Comparison of ENCODE assay signal across 1 cellular context in the genomic region with DNA sequence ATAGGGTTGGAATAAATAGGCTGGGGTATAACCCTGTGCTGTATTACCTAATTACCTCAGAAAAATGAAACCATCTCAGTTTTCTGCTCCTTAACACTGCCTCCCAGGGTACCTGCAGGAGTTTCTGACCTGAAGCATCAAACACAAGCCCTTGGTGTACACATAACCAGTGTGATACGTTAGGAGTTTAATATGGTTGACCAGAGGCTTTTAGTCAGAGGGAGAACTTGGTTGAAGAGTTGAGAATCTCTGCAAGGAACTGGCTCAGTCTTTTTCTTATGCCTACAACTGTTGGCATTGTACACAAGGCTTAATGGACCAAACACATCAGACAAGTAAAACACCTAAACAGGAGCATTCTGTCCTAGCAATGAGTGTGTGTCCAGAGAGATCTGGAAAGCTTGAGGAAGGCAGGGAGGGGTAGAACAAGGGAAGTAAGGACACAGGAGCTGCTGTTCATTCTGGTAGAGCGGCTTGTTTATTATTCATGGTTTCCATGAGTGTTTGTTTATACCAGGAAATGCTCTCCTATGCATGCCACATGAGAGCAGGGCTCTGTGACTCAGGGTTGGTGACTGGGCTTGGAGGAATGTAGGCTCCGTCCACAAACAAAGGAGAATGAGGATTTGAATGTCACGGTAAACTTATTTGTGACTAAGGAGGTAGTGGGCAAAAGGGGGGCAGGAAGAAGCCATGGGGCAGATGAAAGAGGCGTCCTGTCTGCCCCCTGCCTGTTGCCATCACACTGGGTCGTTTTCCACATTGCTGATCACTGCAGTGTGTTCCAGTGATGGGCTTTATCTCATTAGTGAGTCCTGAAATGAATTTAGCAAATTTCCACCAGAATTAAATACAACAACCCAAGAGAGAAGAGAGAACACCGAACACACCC.
TF ChIP-seq lines count a peak whose summit lies in the region.

No MANE protein-coding gene starts in this region.

TF ChIP-seq in GM23338, 12 proteins besides CTCF, POLR2A, EP300 and RAD21 (continued from another document):
- TF ChIP-seq, protein P1, sequence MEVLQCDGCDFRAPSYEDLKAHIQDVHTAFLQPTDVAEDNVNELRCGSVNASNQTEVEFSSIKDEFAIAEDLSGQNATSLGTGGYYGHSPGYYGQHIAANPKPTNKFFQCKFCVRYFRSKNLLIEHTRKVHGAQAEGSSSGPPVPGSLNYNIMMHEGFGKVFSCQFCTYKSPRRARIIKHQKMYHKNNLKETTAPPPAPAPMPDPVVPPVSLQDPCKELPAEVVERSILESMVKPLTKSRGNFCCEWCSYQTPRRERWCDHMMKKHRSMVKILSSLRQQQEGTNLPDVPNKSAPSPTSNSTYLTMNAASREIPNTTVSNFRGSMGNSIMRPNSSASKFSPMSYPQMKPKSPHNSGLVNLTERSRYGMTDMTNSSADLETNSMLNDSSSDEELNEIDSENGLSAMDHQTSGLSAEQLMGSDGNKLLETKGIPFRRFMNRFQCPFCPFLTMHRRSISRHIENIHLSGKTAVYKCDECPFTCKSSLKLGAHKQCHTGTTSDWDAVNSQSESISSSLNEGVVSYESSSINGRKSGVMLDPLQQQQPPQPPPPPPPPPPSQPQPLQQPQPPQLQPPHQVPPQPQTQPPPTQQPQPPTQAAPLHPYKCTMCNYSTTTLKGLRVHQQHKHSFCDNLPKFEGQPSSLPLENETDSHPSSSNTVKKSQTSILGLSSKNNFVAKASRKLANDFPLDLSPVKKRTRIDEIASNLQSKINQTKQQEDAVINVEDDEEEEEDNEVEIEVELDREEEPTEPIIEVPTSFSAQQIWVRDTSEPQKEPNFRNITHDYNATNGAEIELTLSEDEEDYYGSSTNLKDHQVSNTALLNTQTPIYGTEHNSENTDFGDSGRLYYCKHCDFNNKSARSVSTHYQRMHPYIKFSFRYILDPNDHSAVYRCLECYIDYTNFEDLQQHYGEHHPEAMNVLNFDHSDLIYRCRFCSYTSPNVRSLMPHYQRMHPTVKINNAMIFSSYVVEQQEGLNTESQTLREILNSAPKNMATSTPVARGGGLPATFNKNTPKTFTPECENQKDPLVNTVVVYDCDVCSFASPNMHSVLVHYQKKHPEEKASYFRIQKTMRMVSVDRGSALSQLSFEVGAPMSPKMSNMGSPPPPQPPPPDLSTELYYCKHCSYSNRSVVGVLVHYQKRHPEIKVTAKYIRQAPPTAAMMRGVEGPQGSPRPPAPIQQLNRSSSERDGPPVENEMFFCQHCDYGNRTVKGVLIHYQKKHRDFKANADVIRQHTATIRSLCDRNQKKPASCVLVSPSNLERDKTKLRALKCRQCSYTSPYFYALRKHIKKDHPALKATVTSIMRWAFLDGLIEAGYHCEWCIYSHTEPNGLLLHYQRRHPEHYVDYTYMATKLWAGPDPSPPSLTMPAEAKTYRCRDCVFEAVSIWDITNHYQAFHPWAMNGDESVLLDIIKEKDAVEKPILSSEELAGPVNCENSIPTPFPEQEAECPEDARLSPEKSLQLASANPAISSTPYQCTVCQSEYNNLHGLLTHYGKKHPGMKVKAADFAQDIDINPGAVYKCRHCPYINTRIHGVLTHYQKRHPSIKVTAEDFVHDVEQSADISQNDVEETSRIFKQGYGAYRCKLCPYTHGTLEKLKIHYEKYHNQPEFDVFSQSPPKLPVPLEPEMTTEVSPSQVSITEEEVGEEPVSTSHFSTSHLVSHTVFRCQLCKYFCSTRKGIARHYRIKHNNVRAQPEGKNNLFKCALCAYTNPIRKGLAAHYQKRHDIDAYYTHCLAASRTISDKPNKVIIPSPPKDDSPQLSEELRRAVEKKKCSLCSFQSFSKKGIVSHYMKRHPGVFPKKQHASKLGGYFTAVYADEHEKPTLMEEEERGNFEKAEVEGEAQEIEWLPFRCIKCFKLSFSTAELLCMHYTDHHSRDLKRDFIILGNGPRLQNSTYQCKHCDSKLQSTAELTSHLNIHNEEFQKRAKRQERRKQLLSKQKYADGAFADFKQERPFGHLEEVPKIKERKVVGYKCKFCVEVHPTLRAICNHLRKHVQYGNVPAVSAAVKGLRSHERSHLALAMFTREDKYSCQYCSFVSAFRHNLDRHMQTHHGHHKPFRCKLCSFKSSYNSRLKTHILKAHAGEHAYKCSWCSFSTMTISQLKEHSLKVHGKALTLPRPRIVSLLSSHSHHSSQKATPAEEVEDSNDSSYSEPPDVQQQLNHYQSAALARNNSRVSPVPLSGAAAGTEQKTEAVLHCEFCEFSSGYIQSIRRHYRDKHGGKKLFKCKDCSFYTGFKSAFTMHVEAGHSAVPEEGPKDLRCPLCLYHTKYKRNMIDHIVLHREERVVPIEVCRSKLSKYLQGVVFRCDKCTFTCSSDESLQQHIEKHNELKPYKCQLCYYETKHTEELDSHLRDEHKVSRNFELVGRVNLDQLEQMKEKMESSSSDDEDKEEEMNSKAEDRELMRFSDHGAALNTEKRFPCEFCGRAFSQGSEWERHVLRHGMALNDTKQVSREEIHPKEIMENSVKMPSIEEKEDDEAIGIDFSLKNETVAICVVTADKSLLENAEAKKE (CRISPR knock-in tag; IDR thresholded peaks at IDR 0.05): no peak
